24 cellular contexts compared by ENCODE assay signal in the genomic region with DNA sequence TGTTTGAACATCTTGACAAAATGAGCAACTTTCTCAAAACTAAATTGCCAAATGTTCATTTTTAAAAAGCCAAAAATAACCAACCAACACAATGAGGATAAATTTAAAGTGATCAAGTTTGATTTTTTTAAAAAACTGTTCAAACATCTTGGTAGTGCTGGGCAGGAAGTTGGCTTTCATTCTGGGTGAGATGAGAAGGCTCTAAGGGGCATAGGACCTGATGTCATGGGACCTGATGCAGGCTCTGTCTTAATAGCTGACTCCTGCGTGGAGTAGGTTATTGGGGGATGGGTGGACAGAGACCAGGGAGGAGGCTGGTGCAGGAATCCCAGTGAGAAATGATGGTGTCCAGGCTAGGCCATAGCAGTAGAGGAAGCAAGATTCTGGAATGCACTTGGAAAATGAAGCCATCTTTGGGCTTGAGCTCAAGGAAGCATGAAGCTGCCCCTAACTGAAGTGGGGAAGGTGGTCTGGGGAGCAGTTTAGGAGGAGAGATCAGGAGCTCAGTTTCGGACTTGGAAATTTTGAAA. TPM values are rescaled to one million over a fixed set of nuclear protein-coding genes. Genes with fewer than 3 reads are reported as not detected.
DNase-seq lines count a peak whose midpoint lies in the region; ATAC-seq, FAIRE-seq and TF ChIP-seq lines count a peak whose summit lies in the region.
"Had no signal": no experiment of that assay in that cellular context is flagged by ENCODE, and none has a peak within 500 bp of the region (broad histone marks: within the 10 kb centered on the region; RNA-seq: fewer than 3 reads in every experiment).

No MANE protein-coding gene starts in this region.

- H3K27ac ChIP-seq in effector memory CD4-positive, alpha-beta T cell (ENCODE audit: insufficient read depth, low read length, poor library complexity, severe bottlenecking) = peak overlapping the region; percentile 42
- H3K27ac ChIP-seq in kidney (ENCODE audit: low read depth in 2 of 2, low read length in 2 of 2) = no peak overlapping the region
- H3K27ac ChIP-seq: ascending aorta, heart right ventricle, lower lobe of right lung, pancreas, uterus had no signal

- CTCF ChIA-PET in activated naive CD4-positive, alpha-beta T cell treated with anti-CD3 and anti-CD28 coated beads for 36 hours (lab: Charles Lee) = interaction anchor here (0.6 to 2.5 kb wide), 6 partner anchors 10 to 46 kb away, joined by 3 to 11 read pairs (median 5); no protein-coding TSS in a partner anchor
- CTCF ChIA-PET in activated B cell treated with CpG ODN at 0.5 μM for 24 hours (lab: Charles Lee) = interaction anchor here (0.8 to 2.2 kb wide), 4 partner anchors 10 to 46 kb away, joined by 3 to 7 read pairs (median 3); no protein-coding TSS in a partner anchor

- no peak for DNase-seq in activated naive CD4-positive, alpha-beta T cell treated with anti-CD3 and anti-CD28 coated beads for 36 hours
- DNase-seq in activated naive CD4-positive, alpha-beta T cell (lab: John Stamatoyannopoulos, UW) = no peak
- DNase-seq in activated B cell treated with CpG ODN at 0.5 μM for 24 hours (no peak), HK-2 (ENCODE audit: unreplicated experiment) (no peak), COR-L47 (lab: John Stamatoyannopoulos, UW) (no peak), kidney (no peak)
- no peak for DNase-seq in effector memory CD4-positive, alpha-beta T cell
- DNase-seq: activated T-cell treated with anti-CD3 and anti-CD28 coated beads, Interleukin-2, amount 50 U/mL, for 4 hours; heart right ventricle; lower lobe of right lung; NCI-H1105; NCI-H748 treated with DMSO at 0.1 percent for 48 hours; pancreas; PC-3; SIG-M5; stimulated activated CD4-positive, alpha-beta T cell treated with anti-CD3 and anti-CD28 coated beads, Interleukin-1b, Interleukin-23, amount 100 ng/mL, for 48 hours; uterus had no signal

- no peak for FAIRE-seq in kidney (lab: Jason Lieb, UNC)
- FAIRE-seq: D721Med, endometrium, pancreas had no signal

- H3K9me3 ChIP-seq in effector memory CD4-positive, alpha-beta T cell (ENCODE audit: control insufficient read depth, low read length) = no peaks in the 10 kb centered on the region
- no peaks in the 10 kb centered on the region for H3K9me3 ChIP-seq in kidney (ENCODE audit: control insufficient read depth in 1 of 2, low read length in 2 of 2)
- H3K9me3 ChIP-seq: ascending aorta, heart right ventricle, lower lobe of right lung, pancreas, uterus had no signal

- H3K4me1 ChIP-seq in effector memory CD4-positive, alpha-beta T cell (ENCODE audit: control insufficient read depth, insufficient read depth, low read length, poor library complexity, severe bottlenecking) = peaks cover 54% of the 10 kb centered on the region
- H3K4me1 ChIP-seq in kidney (ENCODE audit: control insufficient read depth in 1 of 2, insufficient read depth in 1 of 2, low read depth in 1 of 2, low read length in 2 of 2) = no peaks in the 10 kb centered on the region
- H3K4me1 ChIP-seq: ascending aorta, pancreas, uterus had no signal

- no peak overlapping the region for H3K4me3 ChIP-seq in effector memory CD4-positive, alpha-beta T cell (ENCODE audit: insufficient read depth, low read depth, low read length, poor library complexity, severe bottlenecking)
- H3K4me3 ChIP-seq in kidney (ENCODE audit: low read length in 2 of 2) = no peak overlapping the region
- H3K4me3 ChIP-seq: ascending aorta, heart right ventricle, lower lobe of right lung, pancreas, uterus had no signal

- H3K4me3 Mint-ChIP-seq in activated naive CD4-positive, alpha-beta T cell treated with anti-CD3 and anti-CD28 coated beads for 36 hours = no peak overlapping the region
- H3K4me3 Mint-ChIP-seq in activated B cell treated with CpG ODN at 0.5 μM for 24 hours = peak overlapping the region; percentile 6
- peak overlapping the region; percentile 28 for H3K4me3 Mint-ChIP-seq in stimulated activated naive CD8-positive, alpha-beta T cell treated with anti-CD3 and anti-CD28 coated beads, Interleukin-15, Interleukin-2, amounts not matched to agents 100 ng/mL and 50 ng/mL, for 24 hours

- H3K27me3 Mint-ChIP-seq in activated naive CD4-positive, alpha-beta T cell treated with anti-CD3 and anti-CD28 coated beads for 36 hours (ENCODE audit: low read depth) = no peaks in the 10 kb centered on the region
- no peaks in the 10 kb centered on the region for H3K27me3 Mint-ChIP-seq in activated B cell treated with CpG ODN at 0.5 μM for 24 hours
- no peaks in the 10 kb centered on the region for H3K27me3 Mint-ChIP-seq in stimulated activated naive CD8-positive, alpha-beta T cell treated with anti-CD3 and anti-CD28 coated beads, Interleukin-15, Interleukin-2, amounts not matched to agents 100 ng/mL and 50 ng/mL, for 24 hours

- no peak for TF ChIP-seq CTCF in activated B cell treated with CpG ODN at 0.5 μM for 24 hours (IDR thresholded peaks at IDR 0.05)
- no peak for TF ChIP-seq CTCF in kidney (IDR thresholded peaks at IDR 0.05; ENCODE audit: borderline replicate concordance, extremely low read depth, insufficient read depth)

- no peaks in the 10 kb centered on the region for H3K27me3 ChIP-seq in effector memory CD4-positive, alpha-beta T cell (replicated peaks; ENCODE audit: control insufficient read depth, insufficient read depth, low read length, poor library complexity, severe bottlenecking)
- H3K27me3 ChIP-seq: ascending aorta, heart right ventricle, pancreas, uterus had no signal

- peaks cover 86% of the 10 kb centered on the region for H3K4me1 Mint-ChIP-seq in activated naive CD4-positive, alpha-beta T cell treated with anti-CD3 and anti-CD28 coated beads for 36 hours (ENCODE audit: low read depth)
- H3K4me1 Mint-ChIP-seq in activated B cell treated with CpG ODN at 0.5 μM for 24 hours = peaks cover 80% of the 10 kb centered on the region
- H3K4me1 Mint-ChIP-seq in stimulated activated naive CD8-positive, alpha-beta T cell treated with anti-CD3 and anti-CD28 coated beads, Interleukin-15, Interleukin-2, amounts not matched to agents 100 ng/mL and 50 ng/mL, for 24 hours (ENCODE audit: low read depth) = peaks cover 95% of the 10 kb centered on the region

- peak overlapping the region; percentile 89 for H3K27ac Mint-ChIP-seq in activated naive CD4-positive, alpha-beta T cell treated with anti-CD3 and anti-CD28 coated beads for 36 hours
- H3K27ac Mint-ChIP-seq in activated B cell treated with CpG ODN at 0.5 μM for 24 hours = peak overlapping the region; percentile 77
- H3K27ac Mint-ChIP-seq in stimulated activated naive CD8-positive, alpha-beta T cell treated with anti-CD3 and anti-CD28 coated beads, Interleukin-15, Interleukin-2, amounts not matched to agents 100 ng/mL and 50 ng/mL, for 24 hours = peak overlapping the region; percentile 83

- no peaks in the 10 kb centered on the region for H3K9me3 Mint-ChIP-seq in activated naive CD4-positive, alpha-beta T cell treated with anti-CD3 and anti-CD28 coated beads for 36 hours
- H3K9me3 Mint-ChIP-seq in activated B cell treated with CpG ODN at 0.5 μM for 24 hours = no peaks in the 10 kb centered on the region
- no peaks in the 10 kb centered on the region for H3K9me3 Mint-ChIP-seq in stimulated activated naive CD8-positive, alpha-beta T cell treated with anti-CD3 and anti-CD28 coated beads, Interleukin-15, Interleukin-2, amounts not matched to agents 100 ng/mL and 50 ng/mL, for 24 hours
- H3K9me3 Mint-ChIP-seq: activated T-cell treated with anti-CD3 and anti-CD28 coated beads, Interleukin-2, amount 50 U/mL, for 4 hours had no signal

- peaks cover 5% of the 10 kb centered on the region for H3K36me3 ChIP-seq in effector memory CD4-positive, alpha-beta T cell (ENCODE audit: control insufficient read depth, insufficient read depth, low read length)
- H3K36me3 ChIP-seq in kidney (ENCODE audit: control insufficient read depth in 1 of 2, insufficient read depth in 2 of 2, low read length in 2 of 2) = no peaks in the 10 kb centered on the region
- H3K36me3 ChIP-seq: ascending aorta, pancreas, uterus had no signal

- no peak overlapping the region for H3K9ac ChIP-seq in kidney (ENCODE audit: low read length in 2 of 2)

- intact Hi-C loops in activated naive CD4-positive, alpha-beta T cell treated with anti-CD3 and anti-CD28 coated beads for 36 hours (cut with micrococcal nuclease) = loop anchor here (1.0 to 10.0 kb wide), 2 partner anchors 9 to 525 kb away; a partner anchor contains a TSS
- intact Hi-C loops in activated B cell treated with CpG ODN at 0.5 μM for 24 hours (cut with micrococcal nuclease) (no loop called here), kidney (cut with DNase I) (no loop called here)

- H3K36me3 Mint-ChIP-seq in activated naive CD4-positive, alpha-beta T cell treated with anti-CD3 and anti-CD28 coated beads for 36 hours (ENCODE audit: low read depth) = peaks cover 21% of the 10 kb centered on the region
- H3K36me3 Mint-ChIP-seq in activated B cell treated with CpG ODN at 0.5 μM for 24 hours (ENCODE audit: low read depth) = peaks cover 26% of the 10 kb centered on the region
- peaks cover 49% of the 10 kb centered on the region for H3K36me3 Mint-ChIP-seq in stimulated activated naive CD8-positive, alpha-beta T cell treated with anti-CD3 and anti-CD28 coated beads, Interleukin-15, Interleukin-2, amounts not matched to agents 100 ng/mL and 50 ng/mL, for 24 hours (ENCODE audit: low read depth)

- no peak for ATAC-seq in activated B cell treated with CpG ODN at 0.5 μM for 24 hours (ENCODE audit: low read depth)
- ATAC-seq: activated CD4-positive, CD25-positive, alpha-beta regulatory T cell treated with anti-CD3 and anti-CD28 coated beads, Interleukin-2, amount 50 U/mL, for 24 hours; activated T-cell treated with anti-CD3 and anti-CD28 coated beads, Interleukin-2, amount 50 U/mL, for 4 hours; heart right ventricle; lower lobe of right lung; pancreas; PC-3 had no signal

- POLR2A ChIA-PET in activated B cell treated with CpG ODN at 0.5 μM for 24 hours (lab: Charles Lee) = interaction anchor here (0.7 to 3.8 kb wide), 10 partner anchors 9 to 78 kb away, joined by 3 to 25 read pairs (median 4); a partner anchor contains a TSS

RNA-seq across cellular contexts. Expression of a gene that starts 20.3 kb away (rescaled TPM):
- 100 to 1,000 TPM; 104 to 119 TPM for total RNA-seq in activated naive CD4-positive, alpha-beta T cell treated with anti-CD3 and anti-CD28 coated beads for 36 hours
- 296 and 372 TPM in 2 replicates for total RNA-seq in activated B cell treated with CpG ODN at 0.5 μM for 24 hours
- total RNA-seq in kidney = 55.6 TPM
- polyA plus RNA-seq in kidney (ENCODE audit: insufficient read depth, low read depth, low replicate concordance) = 7.1 TPM

RNA-seq across cellular contexts. Expression of a gene that starts 48.0 kb away (rescaled TPM):
- total RNA-seq in activated naive CD4-positive, alpha-beta T cell treated with anti-CD3 and anti-CD28 coated beads for 36 hours = not detected
- total RNA-seq in activated B cell treated with CpG ODN at 0.5 μM for 24 hours (1.0 and 1.4 TPM in 2 replicates), kidney (1.3 TPM)
- polyA plus RNA-seq in kidney (ENCODE audit: insufficient read depth, low read depth, low replicate concordance) = 2.1 TPM
- total RNA-seq: ascending aorta, LHCN-M2, myocyte, PC-3 had no signal
